Comparison of ENCODE assay signal across 8 cellular contexts in genomic region chr1:155082301-155082940, GRCh38. TPM values are rescaled to one million over a fixed set of nuclear protein-coding genes. Genes with fewer than 3 reads are reported as not detected.
DNase-seq lines count a peak whose midpoint lies in the region; TF ChIP-seq lines count a peak whose summit lies in the region.
"Had no signal": no experiment of that assay in that cellular context is flagged by ENCODE, and none has a peak within 500 bp of the region (broad histone marks: within the 10 kb centered on the region; RNA-seq: fewer than 3 reads in every experiment).

No MANE protein-coding gene starts in this region.

- H3K36me3 ChIP-seq in neuron (ENCODE audit: insufficient read depth, low read length) (peaks cover 2% of the 10 kb centered on the region), tibial artery (no peaks in the 10 kb centered on the region)
- H3K36me3 ChIP-seq: thyroid gland had no signal

- H3K4me1 ChIP-seq in neuron (ENCODE audit: insufficient read depth, low read length) (peaks cover 53% of the 10 kb centered on the region), tibial artery (peaks cover 0 to 81% (median 58%) of the 10 kb centered on the region in 4 donors)

- DNase-seq in DMS53 (lab: John Stamatoyannopoulos, UW) (peak; percentile 66), LoVo (ENCODE audit: low spot score) (peak; percentile 45), dorsolateral prefrontal cortex (no peak), cerebellar cortex (ENCODE audit: low spot score) (no peak), tibial artery (no peak), midbrain (lab: John Stamatoyannopoulos, UW) (no peak)
- DNase-seq: thyroid gland had no signal

- TF ChIP-seq CTCF in dorsolateral prefrontal cortex (IDR thresholded peaks at IDR 0.05 in 54 of 56, conservative IDR thresholded peaks at IDR 0.05 in 2 of 56; ENCODE audit: low read depth in 1 of 56, partially characterized antibody in 56 of 56) (no peak), tibial artery (IDR thresholded peaks at IDR 0.05) (no peak)

- H3K4me3 ChIP-seq in dorsolateral prefrontal cortex (peak overlapping the region in 54 of 59 donors; percentile 4 to 72 (median 63)), neuron (ENCODE audit: low read length) (peak overlapping the region; percentile 8), tibial artery (no peak overlapping the region)

- H3K9me3 ChIP-seq in neuron (ENCODE audit: low read length) (no peaks in the 10 kb centered on the region), tibial artery (no peaks in the 10 kb centered on the region)
- H3K9me3 ChIP-seq: thyroid gland had no signal

- peak overlapping the region in 10 of 59 donors; percentile 6 to 87 (median 48) for H3K27ac ChIP-seq in dorsolateral prefrontal cortex
- H3K27ac ChIP-seq in tibial artery = no peak overlapping the region
- H3K27ac ChIP-seq: thyroid gland had no signal

- H3K27me3 ChIP-seq in dorsolateral prefrontal cortex (peaks cover 0 to 54% (median 30%) of the 10 kb centered on the region in 45 donors), neuron (ENCODE audit: insufficient read depth, low read length) (peaks cover 15% of the 10 kb centered on the region), tibial artery (peaks cover 9 to 57% of the 10 kb centered on the region in 2 donors)

- intact Hi-C loops in dorsolateral prefrontal cortex (cut with DNase I) (no loop called here), tibial artery (cut with DNase I; ENCODE audit: low total_unique reads) (no loop called here)

- H2AFZ ChIP-seq in neuron (ENCODE audit: low read depth, low read length) = peak overlapping the region; percentile 12

RNA-seq across cellular contexts. Expression of gene EFNA3, which starts 3.8 kb away (rescaled TPM):
- total RNA-seq in dorsolateral prefrontal cortex = 10 to 100 TPM in 118 of 120 experiments, 1 to 10 TPM in 2; 9.3 to 41.7 (median 22.4) TPM

RNA-seq across cellular contexts. Expression of gene EFNA4, which starts 18.9 kb away (rescaled TPM):
- 1 to 10 TPM in 83 of 120 experiments, under 1 TPM in 31, not detected in 6; 0.41 to 3.5 (median 1.3) TPM for total RNA-seq in dorsolateral prefrontal cortex

RNA-seq across cellular contexts. Expression of gene ADAM15, which starts 31.3 kb away (rescaled TPM):
- total RNA-seq in dorsolateral prefrontal cortex = 100 to 1,000 TPM in 2 of 120 experiments, 10 to 100 TPM in 118; 32.1 to 108 (median 62.7) TPM

RNA-seq across cellular contexts. Expression of gene EFNA1, which starts 45.3 kb away (rescaled TPM):
- 100 to 1,000 TPM in 1 of 120 experiments, 10 to 100 TPM in 118, 1 to 10 TPM in 1; 8.7 to 144 (median 30.1) TPM for total RNA-seq in dorsolateral prefrontal cortex

RNA-seq across cellular contexts. Expression of gene DCST1, which starts 48.8 kb away (rescaled TPM):
- 1 to 10 TPM in 1 of 120 experiments, under 1 TPM in 15, not detected in 104; 0.14 to 1.1 (median 0.40) TPM for total RNA-seq in dorsolateral prefrontal cortex

Comparison
In these comparisons a context has a peak if more than half of its experiments do, and no peak if none do; other contexts are left out.
1. DNase-seq: peak in DMS53 (single experiment) and LoVo (single experiment); none in dorsolateral prefrontal cortex (0 of 10), cerebellar cortex (single experiment), tibial artery (0 of 2) and midbrain (single experiment).
2. H3K4me3 ChIP-seq: peak in dorsolateral prefrontal cortex (54 of 59) and neuron (single experiment); none in tibial artery (0 of 2).